In the genomic region with DNA sequence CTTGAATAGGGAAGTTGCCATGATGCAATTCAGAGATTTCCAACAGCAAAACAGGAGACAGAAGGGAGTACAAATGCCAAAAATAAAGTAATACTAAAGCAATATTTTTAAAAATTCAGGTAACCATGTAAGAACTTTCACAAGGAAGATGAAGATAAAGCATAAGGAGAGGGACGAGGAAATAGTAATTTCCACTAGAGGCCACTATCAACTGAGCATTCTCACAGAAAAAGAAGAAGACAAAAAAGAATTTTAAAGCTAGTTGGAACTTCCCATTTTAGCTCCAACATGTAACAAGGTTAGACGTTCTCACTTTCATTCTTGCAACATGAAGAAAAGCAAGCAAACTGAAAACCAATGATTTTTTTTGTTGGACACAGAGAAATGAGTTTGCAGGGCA, we compare ENCODE assay signal across 22 cellular contexts.
DNase-seq lines count a peak whose midpoint lies in the region; ATAC-seq and TF ChIP-seq lines count a peak whose summit lies in the region.
"Had no signal": no experiment of that assay in that cellular context is flagged by ENCODE, and none has a peak within 500 bp of the region (broad histone marks: within the 10 kb centered on the region; RNA-seq: fewer than 3 reads in every experiment).

No MANE protein-coding gene starts in this region.

- no peak overlapping the region for H3K4me2 ChIP-seq in GM23338
- H3K4me2 ChIP-seq in OCI-LY3 (ENCODE audit: low read length) = peak overlapping the region; percentile 9; the same call in 1 of the 2 replicates
- no peak overlapping the region for H3K4me2 ChIP-seq in neural progenitor cell

- no peak for TF ChIP-seq EP300 in tibial nerve (IDR thresholded peaks at IDR 0.05)

- H3K27ac Mint-ChIP-seq in GM23338 (no peak overlapping the region), chondrocyte (ENCODE audit: unreplicated experiment) (no peak overlapping the region), neural progenitor cell (no peak overlapping the region)
- H3K27ac Mint-ChIP-seq in activated T-helper 2 cell treated with anti-CD3 and anti-CD28 coated beads, Interferon-gamma antibody, Interleukin-2, Interleukin-4, amounts not matched to agents 10 μg/mL and 5 μg/mL and 100 μg/mL, durations not matched to agents 14 hours and 24 hours and 36 hours = no peak overlapping the region
- H3K27ac Mint-ChIP-seq in activated T-helper 17 cell treated with anti-CD3 and anti-CD28 coated beads, Interleukin-2, amount 50 U/mL, for 72 hours = no peak overlapping the region
- H3K27ac Mint-ChIP-seq: activated naive CD8-positive, alpha-beta T cell treated with anti-CD3 and anti-CD28 coated beads for 36 hours; naive B cell had no signal

- WGBS in tibial nerve, 2 donors = 30 to 49% methylated on average over 2 of the region's 2 CpGs

- intact Hi-C loops in activated T-helper 2 cell treated with anti-CD3 and anti-CD28 coated beads, Interferon-gamma antibody, Interleukin-2, Interleukin-4, amounts not matched to agents 10 μg/mL and 5 μg/mL and 100 μg/mL, durations not matched to agents 14 hours and 24 hours and 36 hours (cut with micrococcal nuclease) = no loop called here

- H3K36me3 ChIP-seq in GM23338 (ENCODE audit: insufficient read depth) (no peaks in the 10 kb centered on the region), OCI-LY3 (replicated peaks; ENCODE audit: low read depth, low read length) (no peaks in the 10 kb centered on the region), neural progenitor cell (no peaks in the 10 kb centered on the region), tibial nerve (no peaks in the 10 kb centered on the region)
- H3K36me3 ChIP-seq: cardiac muscle cell, esophagus squamous epithelium, MG63 had no signal

- no peak for TF ChIP-seq POLR2A in tibial nerve (IDR thresholded peaks at IDR 0.05)

- H3K9me3 ChIP-seq in OCI-LY3 (ENCODE audit: insufficient read depth, low read length) (no peaks in the 10 kb centered on the region), neural progenitor cell (ENCODE audit: low read depth) (no peaks in the 10 kb centered on the region), tibial nerve (no peaks in the 10 kb centered on the region)
- H3K9me3 ChIP-seq: MG63 had no signal

- no peak overlapping the region for H3K27ac ChIP-seq in GM23338 (ENCODE audit: low read depth)
- no peak overlapping the region for H3K27ac ChIP-seq in OCI-LY3 (ENCODE audit: low read length)
- H3K27ac ChIP-seq in neural progenitor cell = no peak overlapping the region
- H3K27ac ChIP-seq in tibial nerve = no peak overlapping the region
- H3K27ac ChIP-seq: cardiac muscle cell, esophagus squamous epithelium, parathyroid adenoma, skin epidermis had no signal

- H3K27me3 Mint-ChIP-seq in GM23338 (ENCODE audit: insufficient read depth, low read depth, poor library complexity) (no peaks in the 10 kb centered on the region), chondrocyte (ENCODE audit: low read depth) (no peaks in the 10 kb centered on the region), neural progenitor cell (ENCODE audit: insufficient read depth, low read depth) (no peaks in the 10 kb centered on the region)
- no peaks in the 10 kb centered on the region for H3K27me3 Mint-ChIP-seq in activated T-helper 2 cell treated with anti-CD3 and anti-CD28 coated beads, Interferon-gamma antibody, Interleukin-2, Interleukin-4, amounts not matched to agents 10 μg/mL and 5 μg/mL and 100 μg/mL, durations not matched to agents 14 hours and 24 hours and 36 hours (ENCODE audit: low read depth)
- no peaks in the 10 kb centered on the region for H3K27me3 Mint-ChIP-seq in activated T-helper 17 cell treated with anti-CD3 and anti-CD28 coated beads, Interleukin-2, amount 50 U/mL, for 72 hours
- H3K27me3 Mint-ChIP-seq: activated naive CD8-positive, alpha-beta T cell treated with anti-CD3 and anti-CD28 coated beads for 36 hours; naive B cell had no signal

- H2AFZ ChIP-seq in GM23338 = peak overlapping the region; percentile 5; the same call in 1 of the 2 replicates
- no peak overlapping the region for H2AFZ ChIP-seq in OCI-LY3 (ENCODE audit: low read depth, low read length)
- H2AFZ ChIP-seq in neural progenitor cell (replicated peaks) = peak overlapping the region; percentile 65
- H2AFZ ChIP-seq: parathyroid adenoma had no signal

- no peak overlapping the region for H3K9ac ChIP-seq in OCI-LY3 (ENCODE audit: low read length)
- H3K9ac ChIP-seq in neural progenitor cell = no peak overlapping the region
- H3K9ac ChIP-seq: parathyroid adenoma had no signal

- H3K9me2 ChIP-seq in GM23338 (ENCODE audit: insufficient read depth) = no peaks in the 10 kb centered on the region

- no peaks in the 10 kb centered on the region for H3K27me3 ChIP-seq in GM23338 (ENCODE audit: insufficient read depth)
- no peaks in the 10 kb centered on the region for H3K27me3 ChIP-seq in OCI-LY3 (ENCODE audit: low read depth, low read length)
- no peaks in the 10 kb centered on the region for H3K27me3 ChIP-seq in neural progenitor cell
- no peaks in the 10 kb centered on the region for H3K27me3 ChIP-seq in tibial nerve
- H3K27me3 ChIP-seq: cardiac muscle cell, esophagus squamous epithelium, MG63 had no signal

- ATAC-seq in GM23338 = no peak
- ATAC-seq in activated T-helper 17 cell treated with anti-CD3 and anti-CD28 coated beads, Interleukin-2, amount 50 U/mL, for 72 hours (replicated peaks) = no peak

- peaks cover 14% of the 10 kb centered on the region for H3K4me1 Mint-ChIP-seq in GM23338
- H3K4me1 Mint-ChIP-seq in chondrocyte (ENCODE audit: low read depth) = peaks cover 16% of the 10 kb centered on the region
- no peaks in the 10 kb centered on the region for H3K4me1 Mint-ChIP-seq in neural progenitor cell
- no peaks in the 10 kb centered on the region for H3K4me1 Mint-ChIP-seq in activated T-helper 2 cell treated with anti-CD3 and anti-CD28 coated beads, Interferon-gamma antibody, Interleukin-2, Interleukin-4, amounts not matched to agents 10 μg/mL and 5 μg/mL and 100 μg/mL, durations not matched to agents 14 hours and 24 hours and 36 hours (ENCODE audit: low read depth)
- no peaks in the 10 kb centered on the region for H3K4me1 Mint-ChIP-seq in activated T-helper 17 cell treated with anti-CD3 and anti-CD28 coated beads, Interleukin-2, amount 50 U/mL, for 72 hours
- H3K4me1 Mint-ChIP-seq: activated naive CD8-positive, alpha-beta T cell treated with anti-CD3 and anti-CD28 coated beads for 36 hours; naive B cell had no signal

- DNase-seq in GM23338 (ENCODE audit: low spot score) (peak; percentile 19), chondrocyte (ENCODE audit: low spot score) (no peak), neural progenitor cell (ENCODE audit: low spot score) (no peak), tibial nerve (ENCODE audit: low spot score in 2 of 2) (no peak), iPS-NIHi7 (ENCODE audit: extremely low spot score) (no peak)
- no peak for DNase-seq in activated T-helper 2 cell treated with anti-CD3 and anti-CD28 coated beads, Interferon-gamma antibody, Interleukin-2, Interleukin-4, amounts not matched to agents 10 μg/mL and 5 μg/mL and 100 μg/mL, durations not matched to agents 14 hours and 24 hours and 36 hours (ENCODE audit: low spot score)
- DNase-seq: activated CD8-positive, alpha-beta memory T cell treated with anti-CD3 and anti-CD28 coated beads for 24 hours; activated naive CD8-positive, alpha-beta T cell treated with anti-CD3 and anti-CD28 coated beads for 36 hours; COR-L47; esophagus squamous epithelium; MG63; naive B cell; NCI-H1694; NCI-H446; SHP77; stimulated activated CD4-positive, alpha-beta T cell treated with anti-CD3 and anti-CD28 coated beads, Interleukin-4, amount 100 ng/mL, for 1 hour; T-helper 2 cell had no signal

- H4K20me1 ChIP-seq in GM23338 (replicated peaks; ENCODE audit: insufficient read depth) (no peaks in the 10 kb centered on the region), OCI-LY3 (ENCODE audit: insufficient read depth, low read length) (no peaks in the 10 kb centered on the region), neural progenitor cell (ENCODE audit: low read depth) (no peaks in the 10 kb centered on the region)

- H3K36me3 Mint-ChIP-seq in GM23338 (ENCODE audit: low read depth) (no peaks in the 10 kb centered on the region), chondrocyte (ENCODE audit: low read depth) (no peaks in the 10 kb centered on the region), neural progenitor cell (no peaks in the 10 kb centered on the region)
- no peaks in the 10 kb centered on the region for H3K36me3 Mint-ChIP-seq in activated T-helper 2 cell treated with anti-CD3 and anti-CD28 coated beads, Interferon-gamma antibody, Interleukin-2, Interleukin-4, amounts not matched to agents 10 μg/mL and 5 μg/mL and 100 μg/mL, durations not matched to agents 14 hours and 24 hours and 36 hours (ENCODE audit: low read depth)
- H3K36me3 Mint-ChIP-seq in activated T-helper 17 cell treated with anti-CD3 and anti-CD28 coated beads, Interleukin-2, amount 50 U/mL, for 72 hours (ENCODE audit: low read depth) = no peaks in the 10 kb centered on the region
- H3K36me3 Mint-ChIP-seq: activated naive CD8-positive, alpha-beta T cell treated with anti-CD3 and anti-CD28 coated beads for 36 hours; naive B cell had no signal

- TF ChIP-seq CTCF in GM23338 (conservative IDR thresholded peaks at IDR 0.05; ENCODE audit: low read depth in 2 of 2) (peak in 1 of 2 experiments; percentile 23; a peak in 1 of 4 replicates), OCI-LY3 (IDR thresholded peaks at IDR 0.05; ENCODE audit: low read depth, low read length) (peak; percentile 29), chondrocyte (IDR thresholded peaks at IDR 0.05) (peak; percentile 81), neural progenitor cell (IDR thresholded peaks at IDR 0.05) (peak; percentile 37), tibial nerve (IDR thresholded peaks at IDR 0.05) (no peak)

- H3K79me2 ChIP-seq in GM23338 (replicated peaks; ENCODE audit: insufficient read depth) = no peaks in the 10 kb centered on the region
- H3K79me2 ChIP-seq in OCI-LY3 (ENCODE audit: low read length) = no peaks in the 10 kb centered on the region
- H3K79me2 ChIP-seq in neural progenitor cell (ENCODE audit: low read depth) = no peaks in the 10 kb centered on the region
- H3K79me2 ChIP-seq: parathyroid adenoma had no signal

- H3K9me3 Mint-ChIP-seq in GM23338 = no peaks in the 10 kb centered on the region; the same call in 2 of the 3 replicates
- peaks cover 8% of the 10 kb centered on the region for H3K9me3 Mint-ChIP-seq in chondrocyte (ENCODE audit: low read depth)
- peaks cover 2% of the 10 kb centered on the region for H3K9me3 Mint-ChIP-seq in neural progenitor cell
- peaks cover 44% of the 10 kb centered on the region for H3K9me3 Mint-ChIP-seq in activated T-helper 2 cell treated with anti-CD3 and anti-CD28 coated beads, Interferon-gamma antibody, Interleukin-2, Interleukin-4, amounts not matched to agents 10 μg/mL and 5 μg/mL and 100 μg/mL, durations not matched to agents 14 hours and 24 hours and 36 hours
- peaks cover 18% of the 10 kb centered on the region for H3K9me3 Mint-ChIP-seq in activated T-helper 17 cell treated with anti-CD3 and anti-CD28 coated beads, Interleukin-2, amount 50 U/mL, for 72 hours

- no peak overlapping the region for H3K4me3 Mint-ChIP-seq in GM23338
- no peak overlapping the region for H3K4me3 Mint-ChIP-seq in chondrocyte (ENCODE audit: unreplicated experiment)
- no peak overlapping the region for H3K4me3 Mint-ChIP-seq in neural progenitor cell
- H3K4me3 Mint-ChIP-seq in activated T-helper 2 cell treated with anti-CD3 and anti-CD28 coated beads, Interferon-gamma antibody, Interleukin-2, Interleukin-4, amounts not matched to agents 10 μg/mL and 5 μg/mL and 100 μg/mL, durations not matched to agents 14 hours and 24 hours and 36 hours (ENCODE audit: low read depth) = no peak overlapping the region
- no peak overlapping the region for H3K4me3 Mint-ChIP-seq in activated T-helper 17 cell treated with anti-CD3 and anti-CD28 coated beads, Interleukin-2, amount 50 U/mL, for 72 hours
- H3K4me3 Mint-ChIP-seq: activated naive CD8-positive, alpha-beta T cell treated with anti-CD3 and anti-CD28 coated beads for 36 hours; naive B cell had no signal

- H3K4me3 ChIP-seq in GM23338 (no peak overlapping the region), OCI-LY3 (ENCODE audit: low read length) (no peak overlapping the region), neural progenitor cell (no peak overlapping the region), tibial nerve (no peak overlapping the region)
- H3K4me3 ChIP-seq: cardiac muscle cell, esophagus squamous epithelium, MG63, skin epidermis had no signal

- no peaks in the 10 kb centered on the region for H3F3A ChIP-seq in GM23338 (replicated peaks; ENCODE audit: low read depth)
- H3F3A ChIP-seq in neural progenitor cell (ENCODE audit: low read depth) = no peaks in the 10 kb centered on the region

- H3K4me1 ChIP-seq in GM23338 (ENCODE audit: insufficient read depth) (peaks cover 4% of the 10 kb centered on the region; the same call in 1 of the 2 replicates), OCI-LY3 (ENCODE audit: low read length) (0 out of 2 replicates have a peak, but pooled peaks cover 4% of the 10 kb centered on the region), neural progenitor cell (no peaks in the 10 kb centered on the region), tibial nerve (no peaks in the 10 kb centered on the region)
- H3K4me1 ChIP-seq: esophagus squamous epithelium, parathyroid adenoma had no signal

Comparison
In these comparisons a context has a peak if more than half of its experiments do, and no peak if none do; other contexts are left out.
1. CTCF ChIP-seq: peak in OCI-LY3 (single experiment), chondrocyte (single experiment) and neural progenitor cell (single experiment); none in tibial nerve (0 of 5).